8 cellular contexts compared by ENCODE assay signal in the genomic region with DNA sequence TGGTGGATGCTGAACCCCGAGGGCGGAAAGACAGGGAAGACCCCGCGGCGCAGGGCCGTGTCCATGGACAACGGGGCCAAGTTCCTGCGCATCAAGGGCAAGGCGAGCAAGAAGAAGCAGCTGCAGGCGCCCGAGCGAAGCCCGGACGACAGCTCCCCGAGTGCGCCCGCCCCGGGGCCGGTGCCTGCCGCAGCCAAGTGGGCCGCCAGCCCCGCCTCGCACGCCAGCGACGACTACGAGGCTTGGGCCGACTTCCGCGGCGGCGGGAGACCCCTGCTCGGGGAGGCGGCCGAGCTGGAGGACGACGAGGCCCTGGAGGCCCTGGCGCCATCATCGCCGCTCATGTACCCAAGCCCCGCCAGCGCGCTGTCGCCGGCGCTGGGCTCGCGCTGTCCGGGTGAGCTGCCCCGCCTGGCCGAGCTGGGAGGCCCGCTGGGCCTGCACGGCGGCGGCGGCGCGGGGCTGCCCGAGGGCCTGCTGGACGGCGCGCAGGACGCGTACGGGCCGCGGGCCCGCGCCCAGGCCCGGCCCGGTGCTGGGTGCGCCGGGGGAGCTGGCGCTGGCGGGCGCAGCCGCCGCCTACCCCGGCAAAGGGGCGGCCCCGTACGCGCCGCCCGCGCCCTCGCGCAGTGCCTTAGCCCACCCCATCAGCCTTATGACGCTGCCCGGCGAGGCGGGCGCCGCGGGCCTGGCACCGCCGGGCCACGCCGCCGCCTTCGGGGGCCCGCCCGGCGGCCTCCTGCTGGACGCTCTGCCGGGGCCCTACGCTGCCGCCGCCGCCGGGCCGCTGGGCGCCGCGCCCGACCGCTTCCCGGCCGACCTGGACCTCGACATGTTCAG. TPM values are rescaled to one million over a fixed set of nuclear protein-coding genes. Genes with fewer than 3 reads are reported as not detected.
A peak's percentile ranks its signal among the peaks of the same experiment; 100 is the strongest.
DNase-seq lines count a peak whose midpoint lies in the region; ATAC-seq and TF ChIP-seq lines count a peak whose summit lies in the region.

No MANE protein-coding gene starts in this region.

- no peaks in the 10 kb centered on the region for H3K36me3 Mint-ChIP-seq in activated T-helper 17 cell treated with anti-CD3 and anti-CD28 coated beads, Interleukin-2, amount 50 U/mL, for 72 hours (ENCODE audit: low read depth)

- H3K36me3 ChIP-seq in neuronal stem cell (replicated peaks in 1 of 2; ENCODE audit: control insufficient read depth in 2 of 2, insufficient read depth in 2 of 2, low read length in 2 of 2) = no peaks in the 10 kb centered on the region

- H3K23ac ChIP-seq in neuronal stem cell (ENCODE audit: low read depth, low read length, poor library complexity) = peak overlapping the region; percentile 82

- no peak overlapping the region for H2BK120ac ChIP-seq in neuronal stem cell (ENCODE audit: low read depth, low read length)

- peak overlapping the region; percentile 38 for H3K4me3 Mint-ChIP-seq in activated T-helper 17 cell treated with anti-CD3 and anti-CD28 coated beads, Interleukin-2, amount 50 U/mL, for 72 hours

- intact Hi-C loops in Right ventricle myocardium inferior (cut with DNase I) = no loop called here
- intact Hi-C loops in cardiac septum (cut with DNase I) = no loop called here

- peak overlapping the region; percentile 36 for H3K4me3 ChIP-seq in fibroblast of villous mesenchyme (ENCODE audit: low read depth, low read length)
- peak overlapping the region in 1 of 2 donors; percentile 58 for H3K4me3 ChIP-seq in neuronal stem cell (ENCODE audit: low read length in 2 of 2)

- H2BK15ac ChIP-seq in neuronal stem cell (ENCODE audit: low read length) = peak overlapping the region; percentile 52

- peak overlapping the region; percentile 92 for H3K18ac ChIP-seq in neuronal stem cell (ENCODE audit: low read length)

- no peak overlapping the region for H3K4ac ChIP-seq in neuronal stem cell (ENCODE audit: low read length)

- CTCF ChIA-PET in HEK293T (lab: Yijun Ruan, JAX) = no interaction called here

- peaks cover 59% of the 10 kb centered on the region for H3K27me3 Mint-ChIP-seq in activated T-helper 17 cell treated with anti-CD3 and anti-CD28 coated beads, Interleukin-2, amount 50 U/mL, for 72 hours

- H3K4me1 Mint-ChIP-seq in activated T-helper 17 cell treated with anti-CD3 and anti-CD28 coated beads, Interleukin-2, amount 50 U/mL, for 72 hours = peaks cover 4% of the 10 kb centered on the region

- H3K9me3 Mint-ChIP-seq in activated T-helper 17 cell treated with anti-CD3 and anti-CD28 coated beads, Interleukin-2, amount 50 U/mL, for 72 hours = no peaks in the 10 kb centered on the region

- no peak overlapping the region for H3K14ac ChIP-seq in neuronal stem cell (ENCODE audit: low read length)

- no peak overlapping the region for H3K27ac Mint-ChIP-seq in activated T-helper 17 cell treated with anti-CD3 and anti-CD28 coated beads, Interleukin-2, amount 50 U/mL, for 72 hours

- peaks cover 16 to 98% (median 67%) of the 10 kb centered on the region in 3 experiments for H3K27me3 ChIP-seq in neuronal stem cell (ENCODE audit: control insufficient read depth in 3 of 3, insufficient read depth in 3 of 3, low read depth in 1 of 3, low read length in 3 of 3)

- peak overlapping the region; percentile 73 for H3K9ac ChIP-seq in neuronal stem cell (ENCODE audit: low read depth, low read length, poor library complexity)

- ATAC-seq in Right ventricle myocardium inferior = peak; percentile 43
- ATAC-seq in activated T-helper 17 cell treated with anti-CD3 and anti-CD28 coated beads, Interleukin-2, amount 50 U/mL, for 72 hours (replicated peaks) = peak; percentile 68

- H2AFZ ChIP-seq in neuronal stem cell (ENCODE audit: low read length) = peak overlapping the region; percentile 75

- peak overlapping the region; percentile 91 for H3K4me2 ChIP-seq in neuronal stem cell (ENCODE audit: insufficient read depth, low read length, poor library complexity, severe bottlenecking)

- H4K8ac ChIP-seq in neuronal stem cell (ENCODE audit: low read depth, low read length) = peak overlapping the region; percentile 98

- H2AK5ac ChIP-seq in neuronal stem cell (ENCODE audit: low read depth, low read length) = peak overlapping the region; percentile 60

- H3K79me1 ChIP-seq in neuronal stem cell (ENCODE audit: low read depth, low read length) = no peaks in the 10 kb centered on the region

- no peak overlapping the region for H3K27ac ChIP-seq in neuronal stem cell (replicated peaks; ENCODE audit: low read length)

- peaks cover 0 to 6% of the 10 kb centered on the region in 2 donors for H3K4me1 ChIP-seq in neuronal stem cell (ENCODE audit: control insufficient read depth in 2 of 2, insufficient read depth in 1 of 2, low read depth in 1 of 2, low read length in 2 of 2)

- no peaks in the 10 kb centered on the region for H3K9me3 ChIP-seq in neuronal stem cell (replicated peaks in 1 of 2; ENCODE audit: control insufficient read depth in 2 of 2, insufficient read depth in 1 of 2, low read depth in 1 of 2, low read length in 2 of 2)

- DNase-seq in Right ventricle myocardium inferior (ENCODE audit: missing footprints) (no peak), cardiac septum (ENCODE audit: low spot score) (no peak), fibroblast of villous mesenchyme (ENCODE audit: low read depth) (peak; percentile 12), neuronal stem cell (ENCODE audit: low spot score) (no peak), HEK293T (ENCODE audit: extremely low spot score) (no peak), cerebellar cortex (ENCODE audit: low spot score) (no peak), DMS79 (lab: John Stamatoyannopoulos, UW) (no peak)

- no CpG with 5 or more reads among the region's 120 CpGs for WGBS in neuronal stem cell (ENCODE audit: extremely low coverage in 2 of 2, insufficient read length in 2 of 2, insufficient replicate concordance in 1 of 2), 2 donors

- POLR2A ChIA-PET in HEK293T (lab: Yijun Ruan, JAX) = no interaction called here

- H2BK12ac ChIP-seq in neuronal stem cell (ENCODE audit: low read length) = peak overlapping the region; percentile 86

- no peak for TF ChIP-seq CTCF in fibroblast of villous mesenchyme (IDR thresholded peaks at IDR 0.05; ENCODE audit: insufficient read depth, low read depth, low read length)

- H4K91ac ChIP-seq in neuronal stem cell (ENCODE audit: low read depth, low read length, poor library complexity) = no peak overlapping the region

- H2BK5ac ChIP-seq in neuronal stem cell (ENCODE audit: low read length) = no peak overlapping the region

TF ChIP-seq in HEK293T, 16 proteins besides CTCF, POLR2A, EP300 and RAD21:
- TF ChIP-seq PKNOX1 (IDR thresholded peaks at IDR 0.05) = no peak
- no peak for TF ChIP-seq BHLHE40 (IDR thresholded peaks at IDR 0.05; ENCODE audit: borderline replicate concordance)
- no peak for TF ChIP-seq ZNF384 (IDR thresholded peaks at IDR 0.05)
- no peak for TF ChIP-seq FOXK2 (IDR thresholded peaks at IDR 0.05)
- TF ChIP-seq TARDBP (IDR thresholded peaks at IDR 0.05) = no peak
- TF ChIP-seq ARNT (IDR thresholded peaks at IDR 0.05) = no peak
- no peak for TF ChIP-seq HDGF (IDR thresholded peaks at IDR 0.05; ENCODE audit: borderline replicate concordance)
- no peak for TF ChIP-seq ELF4 (IDR thresholded peaks at IDR 0.05)
- TF ChIP-seq FOXA1 (IDR thresholded peaks at IDR 0.05) = no peak
- TF ChIP-seq SP1 (IDR thresholded peaks at IDR 0.05) = no peak
- no peak for TF ChIP-seq LEF1 (IDR thresholded peaks at IDR 0.05; ENCODE audit: borderline replicate concordance)
- no peak for TF ChIP-seq FOXM1 (IDR thresholded peaks at IDR 0.05; ENCODE audit: borderline replicate concordance)
- no peak for TF ChIP-seq SUZ12 (IDR thresholded peaks at IDR 0.05)
- TF ChIP-seq L3MBTL2 (conservative IDR thresholded peaks at IDR 0.05) = no peak
- no peak for TF ChIP-seq NFRKB (IDR thresholded peaks at IDR 0.05)
- no peak for TF ChIP-seq CTBP1 (IDR thresholded peaks at IDR 0.05; ENCODE audit: borderline replicate concordance)

RNA-seq across cellular contexts. Expression of gene FOXO6, which starts 20.7 kb away (rescaled TPM):
- total RNA-seq in Right ventricle myocardium inferior (4.5 TPM), cardiac septum (2.0 TPM), fibroblast of villous mesenchyme (not detected in 2 replicates)
- total RNA-seq in activated T-helper 17 cell treated with anti-CD3 and anti-CD28 coated beads, Interleukin-2, amount 50 U/mL, for 72 hours = under 1 TPM; 0.11 to 0.26 TPM
- 3.4 TPM for polyA plus RNA-seq in neuronal stem cell (2013, experiment 1 of 2)
- 3.1 TPM for polyA plus RNA-seq in neuronal stem cell (2013, experiment 2 of 2)
